Comparison of ENCODE assay signal across 20 cellular contexts in the genomic region with DNA sequence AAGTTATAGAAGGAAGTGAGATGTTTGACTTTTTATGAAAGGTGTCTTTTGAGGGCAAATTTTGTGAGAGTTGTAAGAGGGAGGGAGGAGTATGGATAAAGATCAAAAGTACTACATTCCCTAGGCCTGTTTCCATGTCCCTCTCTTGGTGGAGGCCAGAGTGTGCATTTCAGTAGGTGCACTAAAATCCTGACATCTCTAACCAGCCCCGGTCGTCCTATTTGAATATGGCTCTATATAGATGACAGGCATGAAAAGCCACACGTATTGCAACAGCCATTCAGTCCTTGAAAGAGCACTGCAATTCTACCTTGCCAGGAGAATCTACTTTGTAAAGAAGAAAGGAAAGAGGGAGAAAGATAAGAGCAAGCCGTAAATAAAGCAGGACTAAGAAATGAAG.
DNase-seq lines count a peak whose midpoint lies in the region; ATAC-seq, FAIRE-seq and TF ChIP-seq lines count a peak whose summit lies in the region.
"Had no signal": no experiment of that assay in that cellular context is flagged by ENCODE, and none has a peak within 500 bp of the region (broad histone marks: within the 10 kb centered on the region; RNA-seq: fewer than 3 reads in every experiment).

No MANE protein-coding gene starts in this region.

- no peak overlapping the region for H3T11ph ChIP-seq in H9 (ENCODE audit: low read length)

- H3K36me3 ChIP-seq in mesenchymal stem cell (ENCODE audit: control insufficient read depth in 1 of 2, insufficient read depth in 2 of 2, low read depth in 1 of 2, low read length in 2 of 2) (no peaks in the 10 kb centered on the region), brain microvascular endothelial cell (replicated peaks) (no peaks in the 10 kb centered on the region), testis (ENCODE audit: low read depth, missing control alignments) (no peaks in the 10 kb centered on the region)
- H3K36me3 ChIP-seq: BE2C had no signal

- H3K4me1 ChIP-seq in A549 (peaks cover 39% of the 10 kb centered on the region; the same call in 2 of the 3 replicates), H9 (ENCODE audit: insufficient read depth, low read length) (peaks cover 9% of the 10 kb centered on the region; the same call in 1 of the 2 replicates), mesenchymal stem cell (ENCODE audit: control insufficient read depth, insufficient read depth, low read depth, low read length) (peaks cover 7% of the 10 kb centered on the region), testis (peaks cover 5% of the 10 kb centered on the region)

- no peaks in the 10 kb centered on the region for H3K79me2 ChIP-seq in H9 (ENCODE audit: insufficient read depth, low read length)

- H4K91ac ChIP-seq in H9 (ENCODE audit: insufficient read length, low read depth, low read length) (no peak overlapping the region), mesenchymal stem cell (ENCODE audit: low read length) (no peak overlapping the region)

- no peak overlapping the region for H3K56ac ChIP-seq in H9 (ENCODE audit: insufficient read length, low read depth, low read length)

- H2BK5ac ChIP-seq in H9 (ENCODE audit: insufficient read length, low read length) (no peak overlapping the region), mesenchymal stem cell (ENCODE audit: low read depth, low read length, poor library complexity, severe bottlenecking) (no peak overlapping the region)

- H3K4me1 Mint-ChIP-seq in H9 = peaks cover 40 to 47% of the 10 kb centered on the region in 2 experiments

- H2AK5ac ChIP-seq in H9 (ENCODE audit: insufficient read length, low read length) = no peak overlapping the region
- no peak overlapping the region for H2AK5ac ChIP-seq in mesenchymal stem cell (ENCODE audit: low read length, severe bottlenecking)

- H3K27me3 ChIP-seq in H9 (ENCODE audit: insufficient read depth, low read length) (no peaks in the 10 kb centered on the region), mesenchymal stem cell (ENCODE audit: control insufficient read depth in 1 of 2, insufficient read depth in 1 of 2, low read length in 2 of 2) (peaks cover 0 to 1% of the 10 kb centered on the region in 2 experiments), brain microvascular endothelial cell (replicated peaks) (no peaks in the 10 kb centered on the region), testis (no peaks in the 10 kb centered on the region)
- H3K27me3 ChIP-seq: BE2C had no signal

- H3K4me2 ChIP-seq in A549 (no peak overlapping the region), H9 (ENCODE audit: insufficient read depth, insufficient read length, low read length) (no peak overlapping the region), mesenchymal stem cell (ENCODE audit: low read length, poor library complexity, severe bottlenecking) (no peak overlapping the region)

- H3K4me3 ChIP-seq in A549 (no peak overlapping the region), mesenchymal stem cell (ENCODE audit: insufficient read depth in 1 of 2, low read depth in 1 of 2, low read length in 2 of 2) (no peak overlapping the region), brain microvascular endothelial cell (ENCODE audit: low read depth, low read length) (no peak overlapping the region), testis (no peak overlapping the region)

- H4K8ac ChIP-seq in H9 (replicated peaks; ENCODE audit: insufficient read length, low read depth, low read length) (no peak overlapping the region), mesenchymal stem cell (ENCODE audit: low read length) (no peak overlapping the region)

- H3K23ac ChIP-seq in H9 (ENCODE audit: insufficient read length, low read depth, low read length) (no peak overlapping the region), mesenchymal stem cell (ENCODE audit: low read length in 2 of 2) (no peak overlapping the region)

- H4K5ac ChIP-seq in H9 (ENCODE audit: insufficient read length, low read depth, low read length) = no peak overlapping the region

- peak overlapping the region; percentile 17 to 70 (median 23); a peak in 3 of 7 replicates for H3K27ac Mint-ChIP-seq in H9
- H3K27ac Mint-ChIP-seq: CD4-positive, alpha-beta memory T cell; HFFc6 had no signal

- no peak for TF ChIP-seq POLR2A in A549 (IDR thresholded peaks at IDR 0.05; ENCODE audit: low read length)
- TF ChIP-seq POLR2A in testis (IDR thresholded peaks at IDR 0.05) = no peak

- TF ChIP-seq RAD21 in A549 (conservative IDR thresholded peaks at IDR 0.05 in 1 of 2, IDR thresholded peaks at IDR 0.05 in 1 of 2) = no peak

- no peaks in the 10 kb centered on the region for H3K79me1 ChIP-seq in H9 (ENCODE audit: insufficient read depth, low read depth, low read length, poor library complexity, severe bottlenecking)
- no peaks in the 10 kb centered on the region for H3K79me1 ChIP-seq in mesenchymal stem cell (replicated peaks; ENCODE audit: low read length, poor library complexity, severe bottlenecking)

- peak; percentile 1 to 17; a peak in 3 of 6 replicates for ATAC-seq in A549

- no peak for FAIRE-seq in A549 (lab: Jason Lieb, UNC)
- FAIRE-seq: D721Med, G401.6, GM12891, H1, HepG2, HTR-8/SVneo had no signal

- no peak overlapping the region for H3K18ac ChIP-seq in H9 (ENCODE audit: insufficient read length, low read depth, low read length)
- peak overlapping the region; percentile 21 to 40 for H3K18ac ChIP-seq in mesenchymal stem cell (ENCODE audit: low read depth in 1 of 2, low read length in 2 of 2)

- H3K4ac ChIP-seq in H9 (ENCODE audit: low read depth, low read length) (no peak overlapping the region), mesenchymal stem cell (ENCODE audit: low read depth in 1 of 2, low read length in 2 of 2) (no peak overlapping the region)

- H2BK15ac ChIP-seq in H9 (ENCODE audit: low read depth, low read length) (no peak overlapping the region), mesenchymal stem cell (ENCODE audit: low read depth, poor library complexity, severe bottlenecking) (no peak overlapping the region)

- H2BK12ac ChIP-seq in H9 (ENCODE audit: insufficient read length, low read depth, low read length) (no peak overlapping the region), mesenchymal stem cell (ENCODE audit: low read length in 2 of 2) (peak overlapping the region in 1 of 2 experiments; percentile 64)

- TF ChIP-seq CTCF in A549 (IDR thresholded peaks at IDR 0.05) (no peak), H9 (conservative IDR thresholded peaks at IDR 0.05) (no peak), VCaP (conservative IDR thresholded peaks at IDR 0.05) (no peak; the same call in 1 of the 2 replicates), brain microvascular endothelial cell (IDR thresholded peaks at IDR 0.05; ENCODE audit: low read depth, low read length, missing control alignments) (no peak), testis (IDR thresholded peaks at IDR 0.05) (no peak)

- H3K36me3 Mint-ChIP-seq in H9 (ENCODE audit: insufficient read depth in 1 of 3, low read depth in 3 of 3) = peaks cover 0 to 12% (median 3%) of the 10 kb centered on the region in 3 experiments; a peak in 4 of 7 replicates
- H3K36me3 Mint-ChIP-seq: CD4-positive, alpha-beta memory T cell had no signal

- no peak overlapping the region for H3K14ac ChIP-seq in H9 (ENCODE audit: insufficient read depth, low read length)
- no peak overlapping the region for H3K14ac ChIP-seq in mesenchymal stem cell (ENCODE audit: low read length in 2 of 2)

- H3K23me2 ChIP-seq in H9 (ENCODE audit: insufficient read length, low read depth, low read length, poor library complexity, severe bottlenecking) = no peaks in the 10 kb centered on the region

- H2AFZ ChIP-seq in H9 (ENCODE audit: low read length) = no peak overlapping the region
- no peak overlapping the region for H2AFZ ChIP-seq in mesenchymal stem cell (ENCODE audit: low read depth, low read length)

- no peaks in the 10 kb centered on the region for H3K9me3 ChIP-seq in A549
- H3K9me3 ChIP-seq in H9 (ENCODE audit: control insufficient read depth, low read depth, low read length) = no peaks in the 10 kb centered on the region
- H3K9me3 ChIP-seq in mesenchymal stem cell (ENCODE audit: control insufficient read depth, low read length) = no peaks in the 10 kb centered on the region
- H3K9me3 ChIP-seq in testis = no peaks in the 10 kb centered on the region
- H3K9me3 ChIP-seq: BE2C had no signal

- no peak for DNase-seq in A549 (ENCODE audit: low read depth in 1 of 2, low spot score in 1 of 2)
- DNase-seq in H9 = no peak
- no peak for DNase-seq in mesenchymal stem cell
- DNase-seq in brain microvascular endothelial cell = no peak
- DNase-seq in testis = no peak
- no peak for DNase-seq in iPS-NIHi7 (ENCODE audit: extremely low spot score)
- DNase-seq: CD4-positive, alpha-beta memory T cell; DMS79 treated with DMSO at 0.1 percent for 48 hours; EL; HCEC 1CT; HFFc6 had no signal

- no peak overlapping the region for H3K4me3 Mint-ChIP-seq in H9
- H3K4me3 Mint-ChIP-seq: CD4-positive, alpha-beta memory T cell; HFFc6 had no signal

- H3K9me3 Mint-ChIP-seq in H9 = no peaks in the 10 kb centered on the region; a peak in 1 of 5 replicates
- H3K9me3 Mint-ChIP-seq: HFFc6 had no signal

- POLR2A ChIA-PET in A549 (lab: Yijun Ruan, JAX) = no interaction called here

- WGBS in A549 (ENCODE audit: missing lambda C conversion rate) = 95% methylated on average over 4 of the region's 4 CpGs
- no CpG with 5 or more reads among the region's 4 CpGs for WGBS in H9 (ENCODE audit: extremely low coverage, insufficient read length, low lambda C conversion rate)
- WGBS in mesenchymal stem cell = 89% methylated on average over 3 of the region's 4 CpGs
- WGBS in testis, 2 donors = 85 to 89% methylated on average over 4 of the region's 4 CpGs

- in situ Hi-C loops in brain microvascular endothelial cell (cut with HindIII; ENCODE audit: low pct_ligation_motif_present, low sequenced_read_pairs) = no loop called here

- peak overlapping the region; percentile 29 to 83; a peak in 2 of 6 replicates for H3K27ac ChIP-seq in A549
- H3K27ac ChIP-seq in H9 (ENCODE audit: insufficient read length, low read depth, low read length) = no peak overlapping the region
- H3K27ac ChIP-seq in VCaP = peak overlapping the region; percentile 19
- H3K27ac ChIP-seq in mesenchymal stem cell (ENCODE audit: low read length, poor library complexity, severe bottlenecking) = no peak overlapping the region
- H3K27ac ChIP-seq in brain microvascular endothelial cell = no peak overlapping the region
- no peak overlapping the region for H3K27ac ChIP-seq in testis
- H3K27ac ChIP-seq: C4-2B had no signal

- H2BK20ac ChIP-seq in H9 (ENCODE audit: low read depth, low read length, poor library complexity, severe bottlenecking) = no peak overlapping the region

- no peak overlapping the region for H2BK120ac ChIP-seq in H9 (ENCODE audit: low read depth, low read length, poor library complexity, severe bottlenecking)
- no peak overlapping the region for H2BK120ac ChIP-seq in mesenchymal stem cell (ENCODE audit: low read depth, low read length)

- CTCF ChIA-PET in A549 (lab: Yijun Ruan, JAX) = interaction anchor here (1.6 kb wide), 1 partner anchor 504 kb away, joined by 6 read pairs; no protein-coding TSS in a partner anchor

- no peak for TF ChIP-seq EP300 in A549 (IDR thresholded peaks at IDR 0.05)

- H3K9ac ChIP-seq in H9 (ENCODE audit: extremely low read depth, insufficient read length, low read length) (no peak overlapping the region), mesenchymal stem cell (ENCODE audit: low read length) (no peak overlapping the region)

- no peaks in the 10 kb centered on the region for H4K20me1 ChIP-seq in H9 (ENCODE audit: control insufficient read depth, insufficient read depth, insufficient read length)

- intact Hi-C loops in testis (cut with DNase I; ENCODE audit: low total_unique reads) = no loop called here

- no peaks in the 10 kb centered on the region for H3K27me3 Mint-ChIP-seq in H9 (ENCODE audit: low read depth)

Comparison
In these comparisons a context has a peak if more than half of its experiments do, and no peak if none do; other contexts are left out.
1. H3K27ac ChIP-seq: peak in A549 (2 of 2) and VCaP (single experiment); none in H9 (single experiment), mesenchymal stem cell (single experiment), brain microvascular endothelial cell (single experiment) and testis (0 of 2).